ENCODE assay signal across 10 cellular contexts in genomic region chr14:105526781-105527380, GRCh38. TPM values are rescaled to one million over a fixed set of nuclear protein-coding genes. Genes with fewer than 3 reads are reported as not detected.
A peak's percentile ranks its signal among the peaks of the same experiment; 100 is the strongest.
DNase-seq lines count a peak whose midpoint lies in the region; ATAC-seq and TF ChIP-seq lines count a peak whose summit lies in the region.
"Had no signal": no experiment of that assay in that cellular context is flagged by ENCODE, and none has a peak within 500 bp of the region (broad histone marks: within the 10 kb centered on the region; RNA-seq: fewer than 3 reads in every experiment).

No MANE protein-coding gene starts in this region.

- H3K4me3 Mint-ChIP-seq in activated T-cell treated with anti-CD3 and anti-CD28 coated beads, Interleukin-2, amount 50 U/mL, for 72 hours = peak overlapping the region; percentile 90 to 91
- H3K4me3 Mint-ChIP-seq in stimulated activated naive B cell treated with anti-CD40 and anti-IgM and Interleukin-4, amounts not matched to agents 10 μg/mL and 1 μg/mL and 100 μg/mL, for 72 hours = peak overlapping the region; percentile 86 to 92

- no peak for TF ChIP-seq CTCF in hepatocyte (IDR thresholded peaks at IDR 0.05; ENCODE audit: poor library complexity)
- no peak for TF ChIP-seq CTCF in RWPE1 (conservative IDR thresholded peaks at IDR 0.05; ENCODE audit: low read depth)

- no peak for ATAC-seq in activated T-cell treated with anti-CD3 and anti-CD28 coated beads, Interleukin-2, amount 50 U/mL, for 72 hours (replicated peaks in 1 of 2)
- no peak for ATAC-seq in stimulated activated naive B cell treated with anti-CD40 and anti-IgM and Interleukin-4, amounts not matched to agents 10 μg/mL and 1 μg/mL and 100 μg/mL, for 72 hours (replicated peaks)
- ATAC-seq in GM18505 (IDR thresholded peaks at IDR 0.05; ENCODE audit: unreplicated experiment) = no peak

- peak overlapping the region; percentile 79 for H3K4me2 ChIP-seq in hepatocyte

- H3K36me3 ChIP-seq in hepatocyte (replicated peaks; ENCODE audit: insufficient read depth, low read depth) = no peaks in the 10 kb centered on the region

- H3K4me1 ChIP-seq in hepatocyte (ENCODE audit: insufficient read depth) = no peaks in the 10 kb centered on the region

- no peaks in the 10 kb centered on the region for H4K20me1 ChIP-seq in hepatocyte (ENCODE audit: insufficient read depth, poor library complexity, severe bottlenecking)

- H2AFZ ChIP-seq in hepatocyte = no peak overlapping the region

- H3K4me3 ChIP-seq in hepatocyte = no peak overlapping the region

- peaks cover 15% of the 10 kb centered on the region for H3K4me1 Mint-ChIP-seq in activated T-cell treated with anti-CD3 and anti-CD28 coated beads, Interleukin-2, amount 50 U/mL, for 72 hours (ENCODE audit: low read depth)
- peaks cover 33 to 49% of the 10 kb centered on the region in 2 donors for H3K4me1 Mint-ChIP-seq in stimulated activated naive B cell treated with anti-CD40 and anti-IgM and Interleukin-4, amounts not matched to agents 10 μg/mL and 1 μg/mL and 100 μg/mL, for 72 hours

- peak overlapping the region; percentile 68 for H3K27ac Mint-ChIP-seq in activated T-cell treated with anti-CD3 and anti-CD28 coated beads, Interleukin-2, amount 50 U/mL, for 72 hours
- H3K27ac Mint-ChIP-seq in stimulated activated naive B cell treated with anti-CD40 and anti-IgM and Interleukin-4, amounts not matched to agents 10 μg/mL and 1 μg/mL and 100 μg/mL, for 72 hours = peak overlapping the region; percentile 92

- no peaks in the 10 kb centered on the region for H3K27me3 ChIP-seq in hepatocyte

- TF ChIP-seq POLR2A in GM18505 (IDR thresholded peaks at IDR 0.05; ENCODE audit: borderline replicate concordance, extremely low read depth, insufficient read depth, insufficient read length) = no peak

- no peaks in the 10 kb centered on the region for H3K9me3 ChIP-seq in hepatocyte (ENCODE audit: low read depth)

- WGBS in hepatocyte (ENCODE audit: low lambda C conversion rate, missing lambda C conversion rate) = 71% methylated on average over 17 of the region's 48 CpGs

- CTCF ChIA-PET in RWPE1 (lab: Yijun Ruan, JAX) = no interaction called here

- H3K9me2 ChIP-seq in hepatocyte (replicated peaks; ENCODE audit: insufficient read depth) = no peaks in the 10 kb centered on the region

- no peaks in the 10 kb centered on the region for H3K9me3 Mint-ChIP-seq in activated T-cell treated with anti-CD3 and anti-CD28 coated beads, Interleukin-2, amount 50 U/mL, for 72 hours
- no peaks in the 10 kb centered on the region for H3K9me3 Mint-ChIP-seq in stimulated activated naive B cell treated with anti-CD40 and anti-IgM and Interleukin-4, amounts not matched to agents 10 μg/mL and 1 μg/mL and 100 μg/mL, for 72 hours

- DNase-seq in DMS79 treated with DMSO at 0.1 percent for 48 hours (lab: John Stamatoyannopoulos, UW) = peak; percentile 13
- DNase-seq in DMS79 (lab: John Stamatoyannopoulos, UW) = no peak
- peak in 1 of 2 donors; percentile 27 for DNase-seq in activated T-cell treated with anti-CD3 and anti-CD28 coated beads, Interleukin-2, amount 50 U/mL, for 72 hours
- peak; percentile 9 for DNase-seq in hepatocyte (ENCODE audit: low spot score)
- DNase-seq in stimulated activated naive B cell treated with anti-CD40 and anti-IgM and Interleukin-4, amounts not matched to agents 10 μg/mL and 1 μg/mL and 100 μg/mL, for 72 hours = no peak
- no peak for DNase-seq in occipital lobe (lab: John Stamatoyannopoulos, UW)
- no peak for DNase-seq in RWPE1 (ENCODE audit: low spot score)
- DNase-seq: amniotic stem cell had no signal

- no peaks in the 10 kb centered on the region for H3K36me3 Mint-ChIP-seq in activated T-cell treated with anti-CD3 and anti-CD28 coated beads, Interleukin-2, amount 50 U/mL, for 72 hours (ENCODE audit: insufficient read depth in 2 of 2)
- H3K36me3 Mint-ChIP-seq in stimulated activated naive B cell treated with anti-CD40 and anti-IgM and Interleukin-4, amounts not matched to agents 10 μg/mL and 1 μg/mL and 100 μg/mL, for 72 hours = peaks cover 3% of the 10 kb centered on the region in 2 donors

- no peaks in the 10 kb centered on the region for H3K79me2 ChIP-seq in hepatocyte

- POLR2A ChIA-PET in RWPE1 (lab: Yijun Ruan, JAX; ENCODE audit: low non-redundant PET) = no interaction called here

- peaks cover 17% of the 10 kb centered on the region for H3K27me3 Mint-ChIP-seq in activated T-cell treated with anti-CD3 and anti-CD28 coated beads, Interleukin-2, amount 50 U/mL, for 72 hours (ENCODE audit: low read depth)
- H3K27me3 Mint-ChIP-seq in stimulated activated naive B cell treated with anti-CD40 and anti-IgM and Interleukin-4, amounts not matched to agents 10 μg/mL and 1 μg/mL and 100 μg/mL, for 72 hours = peaks cover 14 to 37% of the 10 kb centered on the region in 2 donors

- H3K27ac ChIP-seq in hepatocyte (no peak overlapping the region), RWPE1 (no peak overlapping the region)

RNA-seq across cellular contexts. Expression of gene TMEM121, which starts 0.5 kb away (rescaled TPM):
- total RNA-seq in activated T-cell treated with anti-CD3 and anti-CD28 coated beads, Interleukin-2, amount 50 U/mL, for 72 hours = 1 to 10 TPM; 6.3 to 7.9 TPM
- total RNA-seq in hepatocyte (2.3 and 3.0 TPM in 2 replicates), occipital lobe (23.1 TPM)
- polyA plus RNA-seq in hepatocyte = 3.0 and 5.8 TPM in 2 replicates

RNA-seq across cellular contexts. Expression of gene TEDC1, which starts 35.8 kb away (rescaled TPM):
- total RNA-seq in activated T-cell treated with anti-CD3 and anti-CD28 coated beads, Interleukin-2, amount 50 U/mL, for 72 hours = 10 to 100 TPM; 33.0 to 36.9 TPM
- total RNA-seq in hepatocyte = 3.5 and 3.9 TPM in 2 replicates
- polyA plus RNA-seq in hepatocyte = 4.9 and 5.1 TPM in 2 replicates
- 5.6 TPM for total RNA-seq in occipital lobe

RNA-seq across cellular contexts. Expression of gene CRIP1, which starts 40.2 kb away (rescaled TPM):
- total RNA-seq in activated T-cell treated with anti-CD3 and anti-CD28 coated beads, Interleukin-2, amount 50 U/mL, for 72 hours = 100 to 1,000 TPM; 146 to 174 TPM
- total RNA-seq in hepatocyte (1.8 and 5.8 TPM in 2 replicates), occipital lobe (0.94 TPM)
- 14.7 and 19.6 TPM in 2 replicates for polyA plus RNA-seq in hepatocyte
- total RNA-seq: A172 had no signal

RNA-seq across cellular contexts. Expression of gene CRIP2, which starts 52.3 kb away (rescaled TPM):
- total RNA-seq in activated T-cell treated with anti-CD3 and anti-CD28 coated beads, Interleukin-2, amount 50 U/mL, for 72 hours = 1 to 10 TPM; 1.1 to 1.3 TPM
- total RNA-seq in hepatocyte (8.3 and 11.3 TPM in 2 replicates), occipital lobe (70.2 TPM)
- 29.1 and 45.6 TPM in 2 replicates for polyA plus RNA-seq in hepatocyte

Comparison
In these comparisons a context has a peak if more than half of its experiments do, and no peak if none do; other contexts are left out.
1. DNase-seq: peak in DMS79 treated with DMSO at 0.1 percent for 48 hours (single experiment) and hepatocyte (single experiment); none in DMS79 (single experiment), stimulated activated naive B cell treated with anti-CD40 and anti-IgM and Interleukin-4, amounts not matched to agents 10 μg/mL and 1 μg/mL and 100 μg/mL, for 72 hours (single experiment), occipital lobe (single experiment) and RWPE1 (single experiment).
2. RNA of gene CRIP1, which starts 40.2 kb away (total RNA-seq): 146 to 174 TPM in activated T-cell treated with anti-CD3 and anti-CD28 coated beads, Interleukin-2, amount 50 U/mL, for 72 hours; 1.8 to 5.8 TPM in hepatocyte and 0.94 TPM in occipital lobe (single experiment); every median in the first group is over 10 times any median in the second.